8 cellular contexts compared by ENCODE assay signal in the genomic region with DNA sequence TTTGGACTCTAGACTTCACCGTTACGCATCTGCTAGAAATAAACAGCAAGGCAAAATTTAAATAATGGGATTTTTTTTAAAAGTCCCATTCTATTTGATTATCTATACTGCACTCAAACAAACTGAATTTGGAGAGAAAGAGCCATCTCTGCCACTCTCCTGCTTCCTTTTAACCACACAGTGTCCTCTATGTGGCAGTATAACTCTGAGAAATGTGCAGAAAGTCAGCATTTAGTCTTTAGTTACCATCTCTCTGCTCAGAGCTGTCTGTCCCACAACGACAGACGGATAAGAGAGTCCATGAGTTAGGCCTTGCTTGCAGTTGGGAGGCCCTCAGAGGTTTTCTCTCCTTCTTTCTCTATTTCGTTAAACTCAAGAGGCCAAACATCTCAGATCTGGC. TPM values are rescaled to one million over a fixed set of nuclear protein-coding genes. Genes with fewer than 3 reads are reported as not detected.
DNase-seq lines count a peak whose midpoint lies in the region; ATAC-seq, FAIRE-seq and TF ChIP-seq lines count a peak whose summit lies in the region.

No MANE protein-coding gene starts in this region.

- H3K4me1 ChIP-seq in mesenchymal stem cell (ENCODE audit: control insufficient read depth, insufficient read depth, low read depth, low read length), result no peaks in the 10 kb centered on the region

- no peak overlapping the region for H4K8ac ChIP-seq in mesenchymal stem cell (ENCODE audit: low read length)

- no peak overlapping the region for H2BK15ac ChIP-seq in mesenchymal stem cell (ENCODE audit: low read depth, poor library complexity, severe bottlenecking)

- no peak overlapping the region for H2AK5ac ChIP-seq in mesenchymal stem cell (ENCODE audit: low read length, severe bottlenecking)

- ATAC-seq in HG03039 (IDR thresholded peaks at IDR 0.05; ENCODE audit: unreplicated experiment) (no peak), GM19035 (IDR thresholded peaks at IDR 0.05; ENCODE audit: unreplicated experiment) (no peak)

- no peak overlapping the region for H3K4me2 ChIP-seq in mesenchymal stem cell (ENCODE audit: low read length, poor library complexity, severe bottlenecking)

- no peak overlapping the region for H4K91ac ChIP-seq in mesenchymal stem cell (ENCODE audit: low read length)

- no peak overlapping the region for H3K18ac ChIP-seq in mesenchymal stem cell (ENCODE audit: low read depth in 1 of 2, low read length in 2 of 2)

- no peak overlapping the region for H3K9ac ChIP-seq in mesenchymal stem cell (ENCODE audit: low read length)

- no peak overlapping the region for H3K23ac ChIP-seq in mesenchymal stem cell (ENCODE audit: low read length in 2 of 2)

- H3K9me3 ChIP-seq in mesenchymal stem cell (ENCODE audit: control insufficient read depth, low read length), result no peaks in the 10 kb centered on the region

- H2AFZ ChIP-seq in mesenchymal stem cell (ENCODE audit: low read depth, low read length), result no peak overlapping the region

- no peak overlapping the region for H3K4ac ChIP-seq in mesenchymal stem cell (ENCODE audit: low read depth in 1 of 2, low read length in 2 of 2)

- no peak overlapping the region for H2BK120ac ChIP-seq in mesenchymal stem cell (ENCODE audit: low read depth, low read length)

- 73% methylated on average over 3 of the region's 5 CpGs for WGBS in mesenchymal stem cell

- H3K27me3 ChIP-seq in bronchial epithelial cell (ENCODE audit: control insufficient read depth, insufficient read depth, low read length), result no peaks in the 10 kb centered on the region
- peaks cover 0 to 4% of the 10 kb centered on the region in 2 experiments for H3K27me3 ChIP-seq in mesenchymal stem cell (ENCODE audit: control insufficient read depth in 1 of 2, insufficient read depth in 1 of 2, low read length in 2 of 2)

- peak; percentile 43 for TF ChIP-seq CTCF in bronchial epithelial cell (IDR thresholded peaks at IDR 0.05; ENCODE audit: insufficient read depth, low read length, severe bottlenecking)

- no peak overlapping the region for H3K27ac ChIP-seq in mesenchymal stem cell (ENCODE audit: low read length, poor library complexity, severe bottlenecking)

- no peaks in the 10 kb centered on the region for H3K79me1 ChIP-seq in mesenchymal stem cell (replicated peaks; ENCODE audit: low read length, poor library complexity, severe bottlenecking)

- no peak overlapping the region for H3K14ac ChIP-seq in mesenchymal stem cell (ENCODE audit: low read length in 2 of 2)

- H2BK12ac ChIP-seq in mesenchymal stem cell (ENCODE audit: low read length in 2 of 2), result no peak overlapping the region

- no peak overlapping the region for H2BK5ac ChIP-seq in mesenchymal stem cell (ENCODE audit: low read depth, low read length, poor library complexity, severe bottlenecking)

- DNase-seq in EH (ENCODE audit: low read depth) (peak; percentile 20), NCI-H146 (lab: John Stamatoyannopoulos, UW) (peak; percentile 58), bronchial epithelial cell (ENCODE audit: low read depth) (peak; percentile 28), mesenchymal stem cell (peak; percentile 13), DMS79 treated with DMSO at 0.1 percent for 48 hours (lab: John Stamatoyannopoulos, UW) (no peak), NCI-H1436 treated with DMSO at 0.1 percent for 48 hours (lab: John Stamatoyannopoulos, UW) (no peak)

- H3K36me3 ChIP-seq in bronchial epithelial cell (ENCODE audit: control insufficient read depth, insufficient read depth, low read length), result no peaks in the 10 kb centered on the region
- no peaks in the 10 kb centered on the region for H3K36me3 ChIP-seq in mesenchymal stem cell (ENCODE audit: control insufficient read depth in 1 of 2, insufficient read depth in 2 of 2, low read depth in 1 of 2, low read length in 2 of 2)

- FAIRE-seq in bronchial epithelial cell (lab: Jason Lieb, UNC), result no peak

- H3K4me3 ChIP-seq in bronchial epithelial cell (ENCODE audit: low read depth, low read length), result no peak overlapping the region
- no peak overlapping the region for H3K4me3 ChIP-seq in mesenchymal stem cell (ENCODE audit: insufficient read depth in 1 of 2, low read depth in 1 of 2, low read length in 2 of 2)

RNA-seq across cellular contexts. Expression of a gene that starts 21.2 kb away (rescaled TPM):
- 106 and 133 TPM in 2 replicates for total RNA-seq in bronchial epithelial cell
- polyA plus RNA-seq in mesenchymal stem cell (2013, experiment 1 of 2), result 0.06 TPM
- 0.03 TPM for polyA plus RNA-seq in mesenchymal stem cell (2013, experiment 2 of 2)

Comparison
In these comparisons a context has a peak if more than half of its experiments do, and no peak if none do; other contexts are left out.
1. DNase-seq: peak in EH (single experiment), NCI-H146 (single experiment), bronchial epithelial cell (single experiment) and mesenchymal stem cell (single experiment); none in DMS79 treated with DMSO at 0.1 percent for 48 hours (single experiment) and NCI-H1436 treated with DMSO at 0.1 percent for 48 hours (single experiment).